In the genomic region with DNA sequence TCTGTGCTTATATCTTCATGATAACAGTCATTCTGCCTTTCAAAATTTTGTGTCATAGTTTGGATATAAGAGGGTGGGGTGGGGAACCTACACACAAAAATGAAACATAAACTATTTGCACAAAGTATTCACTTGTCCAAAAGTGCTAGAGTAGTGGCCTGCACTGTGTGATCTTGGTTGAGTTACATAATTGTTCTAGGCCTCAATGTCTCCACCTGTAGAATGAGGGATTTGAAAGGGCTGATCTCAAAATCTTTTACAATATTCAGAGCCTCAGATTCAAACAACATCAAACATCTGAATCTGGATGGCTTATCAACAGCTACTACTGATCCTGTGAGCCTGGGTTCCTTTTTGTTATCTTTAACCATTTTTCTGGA, we compare ENCODE assay signal across 14 cellular contexts.
A peak's percentile ranks its signal among the peaks of the same experiment; 100 is the strongest.
DNase-seq lines count a peak whose midpoint lies in the region; ATAC-seq, FAIRE-seq and TF ChIP-seq lines count a peak whose summit lies in the region.
"Had no signal": no experiment of that assay in that cellular context is flagged by ENCODE, and none has a peak within 500 bp of the region (broad histone marks: within the 10 kb centered on the region; RNA-seq: fewer than 3 reads in every experiment).

No MANE protein-coding gene starts in this region.

- H3K9me3 ChIP-seq in BE2C: no peaks in the 10 kb centered on the region
- H3K9me3 ChIP-seq in hepatocyte (ENCODE audit: low read depth): no peaks in the 10 kb centered on the region
- H3K9me3 ChIP-seq in ovary: no peaks in the 10 kb centered on the region
- H3K9me3 ChIP-seq in kidney (ENCODE audit: control insufficient read depth in 1 of 2, low read length in 2 of 2): no peaks in the 10 kb centered on the region
- H3K9me3 ChIP-seq: MG63 had no signal

- H3K4me1 Mint-ChIP-seq in stimulated activated naive B cell treated with anti-CD40 and anti-IgM and Interleukin-4, amounts not matched to agents 10 μg/mL and 1 μg/mL and 100 μg/mL, for 72 hours: peaks cover 0 to 3% of the 10 kb centered on the region in 2 donors

- peaks cover 21% of the 10 kb centered on the region for H3K4me1 ChIP-seq in BE2C
- H3K4me1 ChIP-seq in hepatocyte (ENCODE audit: insufficient read depth): peaks cover 26% of the 10 kb centered on the region
- no peaks in the 10 kb centered on the region for H3K4me1 ChIP-seq in ovary (ENCODE audit: insufficient read depth)
- H3K4me1 ChIP-seq in kidney (ENCODE audit: control insufficient read depth in 1 of 2, insufficient read depth in 1 of 2, low read depth in 1 of 2, low read length in 2 of 2): peaks cover 0 to 4% of the 10 kb centered on the region in 2 donors

- FAIRE-seq in kidney (lab: Jason Lieb, UNC): no peak

- ATAC-seq in stimulated activated naive B cell treated with anti-CD40 and anti-IgM and Interleukin-4, amounts not matched to agents 10 μg/mL and 1 μg/mL and 100 μg/mL, for 72 hours (replicated peaks): no peak
- ATAC-seq in HG03039 (IDR thresholded peaks at IDR 0.05; ENCODE audit: unreplicated experiment): no peak

- H3K27me3 ChIP-seq in BE2C (no peaks in the 10 kb centered on the region), hepatocyte (no peaks in the 10 kb centered on the region), ovary (no peaks in the 10 kb centered on the region)
- H3K27me3 ChIP-seq: MG63 had no signal

- H3K27me3 Mint-ChIP-seq in stimulated activated naive B cell treated with anti-CD40 and anti-IgM and Interleukin-4, amounts not matched to agents 10 μg/mL and 1 μg/mL and 100 μg/mL, for 72 hours: peaks cover 21 to 31% of the 10 kb centered on the region in 2 donors

- no peak for DNase-seq in BE2C
- no peak for DNase-seq in hepatocyte (ENCODE audit: low spot score)
- DNase-seq in ovary: no peak
- DNase-seq in stimulated activated naive B cell treated with anti-CD40 and anti-IgM and Interleukin-4, amounts not matched to agents 10 μg/mL and 1 μg/mL and 100 μg/mL, for 72 hours: no peak
- no peak for DNase-seq in kidney
- DNase-seq in NCI-H524 treated with DMSO at 0.1 percent for 48 hours (lab: John Stamatoyannopoulos, UW): no peak
- DNase-seq: cerebellar nuclear complex, DMS 273 treated with DMSO at 0.1 percent for 48 hours had no signal

- no peak overlapping the region for H3K9ac ChIP-seq in kidney (ENCODE audit: low read length in 2 of 2)

- intact Hi-C loops in ovary (cut with DNase I): no loop called here
- intact Hi-C loops in kidney (cut with DNase I): no loop called here

- H4K20me1 ChIP-seq in hepatocyte (ENCODE audit: insufficient read depth, poor library complexity, severe bottlenecking): no peaks in the 10 kb centered on the region

- TF ChIP-seq CTCF in BE2C (IDR thresholded peaks at IDR 0.05; ENCODE audit: low read depth, low read length) (no peak), WI38 (IDR thresholded peaks at IDR 0.05; ENCODE audit: low read depth, low read length) (no peak), hepatocyte (IDR thresholded peaks at IDR 0.05; ENCODE audit: poor library complexity) (no peak), ovary (IDR thresholded peaks at IDR 0.05) (no peak), kidney (IDR thresholded peaks at IDR 0.05; ENCODE audit: borderline replicate concordance, extremely low read depth, insufficient read depth) (no peak)

- no peak for TF ChIP-seq POLR2A in ovary (IDR thresholded peaks at IDR 0.05)

- no peaks in the 10 kb centered on the region for H3K79me2 ChIP-seq in hepatocyte

- peak overlapping the region; percentile 69 for H2AFZ ChIP-seq in hepatocyte

- H3K9me2 ChIP-seq in hepatocyte (replicated peaks; ENCODE audit: insufficient read depth): no peaks in the 10 kb centered on the region

- H3K9me3 Mint-ChIP-seq in stimulated activated naive B cell treated with anti-CD40 and anti-IgM and Interleukin-4, amounts not matched to agents 10 μg/mL and 1 μg/mL and 100 μg/mL, for 72 hours: peaks cover 0 to 4% of the 10 kb centered on the region in 2 donors
- H3K9me3 Mint-ChIP-seq: activated naive CD4-positive, alpha-beta T cell treated with anti-CD3 and anti-CD28 coated beads, Interleukin-2, amount 50 U/mL, for 24 hours had no signal

- H3K27ac ChIP-seq in hepatocyte (peak overlapping the region; percentile 11), ovary (no peak overlapping the region), kidney (ENCODE audit: low read depth in 2 of 2, low read length in 2 of 2) (no peak overlapping the region)
- H3K27ac ChIP-seq: SK-N-MC, skin epidermis had no signal

- no peak overlapping the region for H3K27ac Mint-ChIP-seq in stimulated activated naive B cell treated with anti-CD40 and anti-IgM and Interleukin-4, amounts not matched to agents 10 μg/mL and 1 μg/mL and 100 μg/mL, for 72 hours
- H3K27ac Mint-ChIP-seq: activated naive CD4-positive, alpha-beta T cell treated with anti-CD3 and anti-CD28 coated beads, Interleukin-2, amount 50 U/mL, for 24 hours had no signal

- H3K4me2 ChIP-seq in hepatocyte: peak overlapping the region; percentile 87

- H3K4me3 Mint-ChIP-seq in stimulated activated naive B cell treated with anti-CD40 and anti-IgM and Interleukin-4, amounts not matched to agents 10 μg/mL and 1 μg/mL and 100 μg/mL, for 72 hours: no peak overlapping the region
- H3K4me3 Mint-ChIP-seq: activated naive CD4-positive, alpha-beta T cell treated with anti-CD3 and anti-CD28 coated beads, Interleukin-2, amount 50 U/mL, for 24 hours had no signal

- H3K4me3 ChIP-seq in BE2C (ENCODE audit: low read depth, low read length): peak overlapping the region; percentile 78
- H3K4me3 ChIP-seq in WI38 (ENCODE audit: low read depth, low read length): peak overlapping the region; percentile 41; the same call in 1 of the 2 replicates
- H3K4me3 ChIP-seq in hepatocyte: no peak overlapping the region
- H3K4me3 ChIP-seq in ovary: peak overlapping the region; percentile 15
- H3K4me3 ChIP-seq in kidney (ENCODE audit: low read length in 2 of 2): peak overlapping the region in 1 of 2 donors; percentile 54
- H3K4me3 ChIP-seq: SK-N-MC had no signal

- no peaks in the 10 kb centered on the region for H3K36me3 Mint-ChIP-seq in stimulated activated naive B cell treated with anti-CD40 and anti-IgM and Interleukin-4, amounts not matched to agents 10 μg/mL and 1 μg/mL and 100 μg/mL, for 72 hours
- H3K36me3 Mint-ChIP-seq: activated naive CD4-positive, alpha-beta T cell treated with anti-CD3 and anti-CD28 coated beads, Interleukin-2, amount 50 U/mL, for 24 hours had no signal

- H3K36me3 ChIP-seq in BE2C (no peaks in the 10 kb centered on the region), hepatocyte (replicated peaks; ENCODE audit: insufficient read depth, low read depth) (no peaks in the 10 kb centered on the region), ovary (no peaks in the 10 kb centered on the region), kidney (ENCODE audit: control insufficient read depth in 1 of 2, insufficient read depth in 2 of 2, low read length in 2 of 2) (no peaks in the 10 kb centered on the region)
- H3K36me3 ChIP-seq: MG63 had no signal

- no peak for TF ChIP-seq EP300 in ovary (IDR thresholded peaks at IDR 0.05)
